ENCODE assay signal across 21 cellular contexts in the genomic region with DNA sequence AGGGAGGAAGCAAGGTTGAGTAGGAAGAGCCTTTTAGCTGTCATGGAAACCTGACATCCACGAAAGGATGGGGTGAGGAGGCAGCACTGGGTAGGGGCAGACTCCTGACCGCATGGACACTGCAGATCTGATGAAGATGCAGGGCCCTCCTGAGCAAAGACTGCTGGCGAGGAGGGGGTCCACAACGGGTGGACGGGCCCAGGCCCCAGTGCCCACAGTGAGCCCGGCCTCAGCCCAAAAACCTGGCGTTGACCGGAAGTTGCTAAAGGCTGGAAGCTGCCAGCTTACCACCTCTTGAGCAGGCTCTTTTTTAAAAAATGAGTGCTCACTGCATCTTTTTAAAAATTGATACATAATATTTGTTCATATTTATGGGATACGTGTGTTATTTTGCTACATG.
DNase-seq lines count a peak whose midpoint lies in the region; TF ChIP-seq lines count a peak whose summit lies in the region.
"Had no signal": no experiment of that assay in that cellular context is flagged by ENCODE, and none has a peak within 500 bp of the region (broad histone marks: within the 10 kb centered on the region; RNA-seq: fewer than 3 reads in every experiment).

No MANE protein-coding gene starts in this region.

- no peak overlapping the region for H3K27ac ChIP-seq in brain microvascular endothelial cell
- H3K27ac ChIP-seq: BLaER1 had no signal

- no peak for TF ChIP-seq CTCF in brain microvascular endothelial cell (IDR thresholded peaks at IDR 0.05; ENCODE audit: low read depth, low read length, missing control alignments)

- no peak overlapping the region for H3K4me3 ChIP-seq in brain microvascular endothelial cell (ENCODE audit: low read depth, low read length)
- H3K4me3 ChIP-seq: BLaER1, GM12878 had no signal

- no peaks in the 10 kb centered on the region for H3K36me3 ChIP-seq in brain microvascular endothelial cell (replicated peaks)
- H3K36me3 ChIP-seq: BE2C, BLaER1 had no signal

- in situ Hi-C loops in brain microvascular endothelial cell (cut with HindIII; ENCODE audit: low pct_ligation_motif_present, low sequenced_read_pairs): no loop called here

- H3K27me3 ChIP-seq in brain microvascular endothelial cell (replicated peaks): no peaks in the 10 kb centered on the region
- H3K27me3 ChIP-seq: BE2C, BLaER1 had no signal

- peak; percentile 26 for DNase-seq in ecto neural progenitor cell (ENCODE audit: low spot score)
- DNase-seq in islet precursor cell: peak; percentile 41
- DNase-seq in HT-29 (ENCODE audit: low spot score): no peak
- DNase-seq in brain microvascular endothelial cell: no peak
- DNase-seq in SK-N-DZ (ENCODE audit: low spot score): no peak
- DNase-seq: 8988T; ACHN; BE2C; C1 segment of cervical spinal cord; CD4-positive, CD25-positive, alpha-beta regulatory T cell; CD8-positive, alpha-beta memory T cell; COR-L47; DMS 273 treated with DMSO at 0.1 percent for 48 hours; DMS153; DMS53; DMS79; DND-41; EL; GDM1 had no signal

Comparison
In these comparisons a context has a peak if more than half of its experiments do, and no peak if none do; other contexts are left out.
1. DNase-seq: peak in ecto neural progenitor cell (single experiment) and islet precursor cell (single experiment); none in HT-29 (single experiment), brain microvascular endothelial cell (single experiment) and SK-N-DZ (single experiment).